In the genomic region with DNA sequence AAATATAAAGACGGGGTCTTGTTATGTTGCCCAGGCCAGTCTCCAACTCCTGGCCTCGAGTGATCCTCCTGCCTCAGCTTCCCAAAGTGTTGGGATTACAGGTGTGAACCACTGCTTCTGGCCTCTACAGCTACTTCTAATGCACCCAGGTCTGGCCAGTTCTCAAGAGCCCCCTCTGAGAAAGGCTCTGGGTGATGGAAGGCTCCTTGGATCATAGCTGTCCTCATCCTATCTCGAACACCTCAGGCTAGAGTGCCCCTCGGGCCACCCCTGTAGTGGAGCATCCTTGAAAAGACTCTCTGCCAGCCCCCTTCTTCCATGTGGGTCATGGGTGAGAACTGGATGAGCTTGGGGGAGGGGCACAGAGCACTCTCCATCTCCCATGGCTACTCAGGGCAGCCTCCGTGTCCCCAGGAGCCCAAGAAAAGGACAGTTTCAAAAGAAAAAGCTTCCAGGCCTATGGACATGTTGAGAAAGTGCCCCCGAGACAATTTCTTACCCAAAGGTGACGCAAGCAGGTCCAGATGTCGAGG, we compare ENCODE assay signal across 19 cellular contexts. TPM values are rescaled to one million over a fixed set of nuclear protein-coding genes. Genes with fewer than 3 reads are reported as not detected.
DNase-seq lines count a peak whose midpoint lies in the region; ATAC-seq and TF ChIP-seq lines count a peak whose summit lies in the region.
"Had no signal": no experiment of that assay in that cellular context is flagged by ENCODE, and none has a peak within 500 bp of the region (broad histone marks: within the 10 kb centered on the region; RNA-seq: fewer than 3 reads in every experiment).

No MANE protein-coding gene starts in this region.

- no peak for TF ChIP-seq RAD21 in IMR-90 (IDR thresholded peaks at IDR 0.05; ENCODE audit: low read length)

- WGBS in IMR-90 (ENCODE audit: extremely low coverage in 2 of 2, insufficient read length in 1 of 2), 2 experiments = 100% methylated on average over 1 of the region's 8 CpGs; no CpG with 5 or more reads in 1 of the 2 experiments
- WGBS in psoas muscle, 3 donors = 40 to 72% (median 56%) methylated on average over 8 of the region's 8 CpGs

- H3K23ac ChIP-seq in IMR-90 (ENCODE audit: low read depth, low read length) = no peak overlapping the region

- no peaks in the 10 kb centered on the region; the same call in 1 of the 2 replicates for H3K9me1 ChIP-seq in IMR-90 (ENCODE audit: insufficient read depth, low read length)

- ATAC-seq in IMR-90 (ENCODE audit: low read depth) (no peak), psoas muscle (no peak), HG02973 (IDR thresholded peaks at IDR 0.05; ENCODE audit: unreplicated experiment) (no peak)

- no peak overlapping the region for H2BK120ac ChIP-seq in IMR-90 (ENCODE audit: low read depth, low read length)

- DNase-seq in IMR-90 (no peak), ascending aorta (ENCODE audit: low spot score in 2 of 2) (no peak), psoas muscle (no peak), tibial artery (peak in 1 of 2 donors; percentile 64), substantia nigra (lab: John Stamatoyannopoulos, UW) (no peak)
- no peak for DNase-seq in activated CD4-positive, alpha-beta T cell treated with anti-CD3 and anti-CD28 coated beads for 48 hours
- DNase-seq: C1 segment of cervical spinal cord; CD4-positive, alpha-beta memory T cell; COR-L47; DMS53; Karpas-422; NCI-H1436 treated with DMSO at 0.1 percent for 48 hours; NCI-H1930; NCI-H774 had no signal

- peak overlapping the region; percentile 71 for H2AK9ac ChIP-seq in IMR-90 (replicated peaks; ENCODE audit: low read depth, low read length, poor library complexity)

- BruUV-seq in IMR-90 (replicated peaks; lab: Mats Ljungman, UMichigan) = no TSS peak

- H3K4ac ChIP-seq in IMR-90 (ENCODE audit: low read depth, low read length) = no peak overlapping the region

- H3K4me3 ChIP-seq in IMR-90 (ENCODE audit: insufficient read depth, low read depth, low read length) (no peak overlapping the region), ascending aorta (no peak overlapping the region), psoas muscle (peak overlapping the region; percentile 78), tibial artery (no peak overlapping the region)

- H3K18ac ChIP-seq in IMR-90 (ENCODE audit: low read depth, low read length) = no peak overlapping the region

- H2BK15ac ChIP-seq in IMR-90 (ENCODE audit: low read depth, low read length) = no peak overlapping the region

- H3K4me1 ChIP-seq in IMR-90 (ENCODE audit: control insufficient read depth, insufficient read depth, low read length) (peaks cover 3% of the 10 kb centered on the region; the same call in 1 of the 2 replicates), ascending aorta (peaks cover 21 to 50% of the 10 kb centered on the region in 2 donors), psoas muscle (peaks cover 41% of the 10 kb centered on the region), tibial artery (peaks cover 0 to 73% (median 49%) of the 10 kb centered on the region in 4 donors)

- H3K56ac ChIP-seq in IMR-90 (ENCODE audit: extremely low read depth, insufficient read depth, low read length) = no peak overlapping the region

- intact Hi-C loops in IMR-90 (cut with micrococcal nuclease) = no loop called here
- intact Hi-C loops in ascending aorta (cut with DNase I) = loop anchor here (5.0 kb wide), 1 partner anchor 156 kb away; no protein-coding TSS in a partner anchor
- intact Hi-C loops in psoas muscle (cut with DNase I) = loop anchor here in 1 of 2 donors (5.0 kb wide), 1 partner anchor 71 kb away; no protein-coding TSS in a partner anchor
- intact Hi-C loops in tibial artery (cut with DNase I; ENCODE audit: low total_unique reads) = loop anchor here (10.0 kb wide), 1 partner anchor 74 kb away; no protein-coding TSS in a partner anchor

- H2BK20ac ChIP-seq in IMR-90 (ENCODE audit: low read depth, low read length) = no peak overlapping the region

- no peak overlapping the region for H2BK5ac ChIP-seq in IMR-90 (ENCODE audit: low read depth, low read length, poor library complexity, severe bottlenecking)

- H2AFZ ChIP-seq in IMR-90 (replicated peaks; ENCODE audit: low read length, poor library complexity) = no peak overlapping the region

- no peak overlapping the region for H2AK5ac ChIP-seq in IMR-90 (ENCODE audit: low read depth, low read length)

- H4K8ac ChIP-seq in IMR-90 (ENCODE audit: low read depth in 2 of 2, low read length in 2 of 2) = no peak overlapping the region

- H3K9ac ChIP-seq in IMR-90 (ENCODE audit: low read depth, low read length) = no peak overlapping the region

- no peak for TF ChIP-seq CTCF in IMR-90 (conservative IDR thresholded peaks at IDR 0.05; ENCODE audit: low read depth, low read length)
- no peak for TF ChIP-seq CTCF in ascending aorta (IDR thresholded peaks at IDR 0.05)
- no peak for TF ChIP-seq CTCF in psoas muscle (IDR thresholded peaks at IDR 0.05)
- no peak for TF ChIP-seq CTCF in tibial artery (IDR thresholded peaks at IDR 0.05)

- dilution Hi-C loops in IMR-90 (cut with HindIII; ENCODE audit: low sequenced_read_pairs, unreplicated experiment) = no loop called here

- H3K9me3 ChIP-seq in IMR-90 (ENCODE audit: control insufficient read depth, insufficient read depth, low read length) = no peaks in the 10 kb centered on the region
- no peaks in the 10 kb centered on the region for H3K9me3 ChIP-seq in ascending aorta
- no peaks in the 10 kb centered on the region for H3K9me3 ChIP-seq in psoas muscle
- H3K9me3 ChIP-seq in tibial artery = no peaks in the 10 kb centered on the region

- no peak overlapping the region for H3K4me2 ChIP-seq in IMR-90 (ENCODE audit: low read depth, low read length)

- no peak overlapping the region for H4K91ac ChIP-seq in IMR-90 (ENCODE audit: insufficient read depth, low read depth, low read length)

- TF ChIP-seq POLR2A in IMR-90 (IDR thresholded peaks at IDR 0.05; ENCODE audit: low read depth, low read length) = no peak

- in situ Hi-C loops in IMR-90 (cut with MboI; ENCODE audit: low sequenced_read_pairs) = no loop called here

- POLR2A ChIA-PET in IMR-90 (lab: Charles Lee; ENCODE audit: unreplicated experiment) = no interaction called here

- H3K79me1 ChIP-seq in IMR-90 (ENCODE audit: low read depth in 1 of 2, low read length in 2 of 2) = no peaks in the 10 kb centered on the region

- H3K36me3 ChIP-seq in IMR-90 (ENCODE audit: control insufficient read depth, insufficient read depth, low read length) (no peaks in the 10 kb centered on the region), ascending aorta (no peaks in the 10 kb centered on the region), psoas muscle (ENCODE audit: insufficient read depth in 1 of 2, low read depth in 1 of 2) (peaks cover 0 to 5% of the 10 kb centered on the region in 2 donors), tibial artery (no peaks in the 10 kb centered on the region)

- H3K27me3 ChIP-seq in IMR-90 (ENCODE audit: control insufficient read depth, insufficient read depth, low read length) = no peaks in the 10 kb centered on the region
- no peaks in the 10 kb centered on the region for H3K27me3 ChIP-seq in ascending aorta
- no peaks in the 10 kb centered on the region for H3K27me3 ChIP-seq in psoas muscle (ENCODE audit: insufficient read depth in 3 of 3, low read length in 2 of 3)
- no peaks in the 10 kb centered on the region for H3K27me3 ChIP-seq in tibial artery

- H3K14ac ChIP-seq in IMR-90 (replicated peaks; ENCODE audit: low read depth, low read length) = no peak overlapping the region

- H3K27ac ChIP-seq in IMR-90 (ENCODE audit: insufficient read depth, low read length) (no peak overlapping the region), ascending aorta (peak overlapping the region; percentile 17 to 21), psoas muscle (peak overlapping the region; percentile 80), tibial artery (peak overlapping the region; percentile 34 to 80), substantia nigra (ENCODE audit: low read depth, low read length, poor library complexity, severe bottlenecking) (no peak overlapping the region)
- H3K27ac ChIP-seq: HL-60 had no signal

- no peak overlapping the region for H4K5ac ChIP-seq in IMR-90 (ENCODE audit: low read depth, low read length)

- no peaks in the 10 kb centered on the region for H4K20me1 ChIP-seq in IMR-90 (ENCODE audit: insufficient read depth, low read length)

- CTCF ChIA-PET in IMR-90 (lab: Yijun Ruan, JAX) = no interaction called here

TF ChIP-seq in IMR-90, 13 proteins besides CTCF, POLR2A, EP300 and RAD21 (continues in another document):
- TF ChIP-seq RCOR1 (IDR thresholded peaks at IDR 0.05; ENCODE audit: insufficient replicate concordance, low read length) = no peak
- no peak for TF ChIP-seq BHLHE40 (IDR thresholded peaks at IDR 0.05; ENCODE audit: low read depth, low read length)
- no peak for TF ChIP-seq MAZ (IDR thresholded peaks at IDR 0.05; ENCODE audit: borderline replicate concordance, low read depth, low read length)
- no peak for TF ChIP-seq CEBPB (IDR thresholded peaks at IDR 0.05; ENCODE audit: low read depth, low read length)
- no peak for TF ChIP-seq SMC3 (IDR thresholded peaks at IDR 0.05; ENCODE audit: low read depth, low read length)

RNA-seq across cellular contexts. Expression of a gene that starts 0.7 kb away (rescaled TPM):
- 0.18 and 0.28 TPM in 2 replicates for total RNA-seq in IMR-90 (2012; rRNA removed)
- 0.19 and 0.27 TPM in 2 replicates for polyA plus RNA-seq in IMR-90 (2012; rRNA removed)
- 0.05 and 0.06 TPM in 2 replicates for polyA plus RNA-seq in IMR-90 (2012; cell fraction: cytosol; rRNA removed)
- 0.58 and 1.3 TPM in 2 replicates for polyA plus RNA-seq in IMR-90 (2012; cell fraction: nucleus; rRNA removed; ENCODE audit: low replicate concordance)
- not detected for total RNA-seq in ascending aorta
- 100 to 1,000 TPM in 2 of 4 donors, 10 to 100 TPM in 2; 55.8 to 144 (median 102) TPM for total RNA-seq in psoas muscle
- polyA plus RNA-seq in psoas muscle = 100 to 1,000 TPM in 1 of 3 donors, 10 to 100 TPM in 2; 30.6 to 273 (median 91.4) TPM
- total RNA-seq: CD4-positive, alpha-beta memory T cell; SK-MEL-5 had no signal
- polyA plus RNA-seq: CD4-positive, alpha-beta memory T cell had no signal

RNA-seq across cellular contexts. Expression of a gene that starts 27.0 kb away (rescaled TPM):
- total RNA-seq in IMR-90 (2012; rRNA removed) (not detected in 2 replicates), ascending aorta (21.8 TPM), psoas muscle (1 to 10 TPM in 2 of 4 donors, under 1 TPM in 2; 0.59 to 3.8 (median 1.2) TPM)
- polyA plus RNA-seq in IMR-90 (2012; rRNA removed) (not detected in 2 replicates), psoas muscle (1 to 10 TPM in 1 of 3 donors, under 1 TPM in 2; 0.65 to 1.3 (median 0.87) TPM)
- 0.02 TPM in 1 of 2 replicates, not detected in the other for polyA plus RNA-seq in IMR-90 (2012; cell fraction: cytosol; rRNA removed)
- polyA plus RNA-seq in IMR-90 (2012; cell fraction: nucleus; rRNA removed; ENCODE audit: low replicate concordance) = not detected in 2 replicates
- total RNA-seq: A673; CD4-positive, alpha-beta memory T cell; SK-MEL-5 had no signal
- polyA plus RNA-seq: CD4-positive, alpha-beta memory T cell had no signal

RNA-seq across cellular contexts. Expression of a gene that starts 51.9 kb away (rescaled TPM):
- total RNA-seq in IMR-90 (2012; rRNA removed) (not detected in 2 replicates), ascending aorta (13.0 TPM), psoas muscle (under 1 TPM in 1 of 4 donors, not detected in 3; 0.51 TPM)
- polyA plus RNA-seq in IMR-90 (2012; rRNA removed) (not detected in 2 replicates), psoas muscle (under 1 TPM; 0.04 to 0.22 (median 0.17) TPM)
- not detected in 2 replicates for polyA plus RNA-seq in IMR-90 (2012; cell fraction: cytosol; rRNA removed)
- not detected in 2 replicates for polyA plus RNA-seq in IMR-90 (2012; cell fraction: nucleus; rRNA removed; ENCODE audit: low replicate concordance)
- total RNA-seq: A673; CD4-positive, alpha-beta memory T cell had no signal
- polyA plus RNA-seq: CD4-positive, alpha-beta memory T cell had no signal

RNA-seq across cellular contexts. Expression of a gene that starts 52.0 kb away (rescaled TPM):
- total RNA-seq in IMR-90 (2012; rRNA removed) = not detected in 2 replicates
- not detected in 2 replicates for polyA plus RNA-seq in IMR-90 (2012; rRNA removed)
- not detected in 2 replicates for polyA plus RNA-seq in IMR-90 (2012; cell fraction: cytosol; rRNA removed)
- polyA plus RNA-seq in IMR-90 (2012; cell fraction: nucleus; rRNA removed; ENCODE audit: low replicate concordance) = 0.05 TPM in 1 of 2 replicates, not detected in the other
- not detected for total RNA-seq in ascending aorta
- total RNA-seq in psoas muscle = not detected
- under 1 TPM in 1 of 3 donors, not detected in 2; 0.01 TPM for polyA plus RNA-seq in psoas muscle
- total RNA-seq: A673; CD4-positive, alpha-beta memory T cell; Right ventricle myocardium superior; SK-MEL-5 had no signal

Comparison
In these comparisons a context has a peak if more than half of its experiments do, and no peak if none do; other contexts are left out.
1. H3K27ac ChIP-seq: peak in ascending aorta (2 of 2), psoas muscle (single experiment) and tibial artery (2 of 2); none in IMR-90 (single experiment) and substantia nigra (single experiment).
2. RNA of a gene that starts 0.7 kb away (total RNA-seq): 55.8 to 144 TPM in psoas muscle; 0.18 to 0.28 TPM in IMR-90 and not detected in ascending aorta (single experiment); every median in the first group is over 10 times any median in the second.